ENCODE assay signal across 1 cellular context in genomic region chr20:63024573-63025392, GRCh38.
TF ChIP-seq lines count a peak whose summit lies in the region.

No MANE protein-coding gene starts in this region.

TF ChIP-seq in WTC11, 78 proteins besides CTCF, POLR2A, EP300 and RAD21 (continued from another document):
- TF ChIP-seq CDX4 (CRISPR knock-in tag; IDR thresholded peaks at IDR 0.05; ENCODE audit: borderline replicate concordance) = no peak
- TF ChIP-seq OVOL2 (CRISPR knock-in tag; IDR thresholded peaks at IDR 0.05; ENCODE audit: borderline replicate concordance) = no peak
- no peak for TF ChIP-seq USF1 (CRISPR knock-in tag; IDR thresholded peaks at IDR 0.05)
- TF ChIP-seq ERG (CRISPR knock-in tag; IDR thresholded peaks at IDR 0.05) = no peak
- TF ChIP-seq ZNF423 (CRISPR knock-in tag; IDR thresholded peaks at IDR 0.05) = no peak
